1 cellular context compared by ENCODE assay signal in the genomic region with DNA sequence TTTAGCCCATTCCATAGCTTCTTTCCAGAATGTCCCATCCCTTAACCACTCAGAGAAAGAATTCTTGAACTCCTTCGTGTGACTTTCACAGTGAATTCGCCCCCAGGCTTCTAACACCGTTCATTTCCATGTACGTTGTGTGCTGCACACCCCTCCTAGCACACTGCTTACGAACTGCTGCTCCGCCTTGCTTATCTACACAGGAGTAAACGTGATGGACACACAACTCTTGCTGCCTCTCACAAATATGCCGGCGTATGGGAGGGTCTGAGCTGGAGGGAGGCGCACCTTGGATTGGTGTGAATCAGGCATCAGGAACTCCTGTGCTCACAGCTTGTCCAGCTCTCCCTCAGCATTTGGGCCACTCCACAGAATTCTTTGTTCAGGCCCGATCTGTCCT.
TF ChIP-seq lines count a peak whose summit lies in the region.

No MANE protein-coding gene starts in this region.

TF ChIP-seq in K562, 482 proteins besides CTCF, POLR2A, EP300 and RAD21 (continued from another document):
- TF ChIP-seq SIX5 (IDR thresholded peaks at IDR 0.05; ENCODE audit: borderline replicate concordance in 1 of 2, insufficient read depth in 1 of 2, low read depth in 1 of 2, low read length in 2 of 2) (no peak), ETV6 (IDR thresholded peaks at IDR 0.05; ENCODE audit: borderline replicate concordance in 1 of 2, low read depth in 2 of 2, low read length in 1 of 2) (no peak), ETV6 (CRISPR knock-in tag; IDR thresholded peaks at IDR 0.05; ENCODE audit: borderline replicate concordance) (no peak), MTA3 (IDR thresholded peaks at IDR 0.05; ENCODE audit: borderline replicate concordance) (no peak), SIRT6 (IDR thresholded peaks at IDR 0.05; ENCODE audit: low read depth, low read length) (no peak), NFIX (CRISPR knock-in tag; IDR thresholded peaks at IDR 0.05; ENCODE audit: low read depth) (no peak), NCOA6 (IDR thresholded peaks at IDR 0.05) (no peak), ZNF668 (CRISPR knock-in tag; IDR thresholded peaks at IDR 0.05) (no peak), SREBF1 (IDR thresholded peaks at IDR 0.05; ENCODE audit: borderline replicate concordance, low read depth, low read length) (no peak), ZSCAN29 (IDR thresholded peaks at IDR 0.05) (no peak), HNRNPLL (IDR thresholded peaks at IDR 0.05; ENCODE audit: low read depth, low read length, poor library complexity, severe bottlenecking) (no peak), HMG20B (CRISPR knock-in tag; IDR thresholded peaks at IDR 0.05) (no peak)
- TF ChIP-seq, protein P1, sequence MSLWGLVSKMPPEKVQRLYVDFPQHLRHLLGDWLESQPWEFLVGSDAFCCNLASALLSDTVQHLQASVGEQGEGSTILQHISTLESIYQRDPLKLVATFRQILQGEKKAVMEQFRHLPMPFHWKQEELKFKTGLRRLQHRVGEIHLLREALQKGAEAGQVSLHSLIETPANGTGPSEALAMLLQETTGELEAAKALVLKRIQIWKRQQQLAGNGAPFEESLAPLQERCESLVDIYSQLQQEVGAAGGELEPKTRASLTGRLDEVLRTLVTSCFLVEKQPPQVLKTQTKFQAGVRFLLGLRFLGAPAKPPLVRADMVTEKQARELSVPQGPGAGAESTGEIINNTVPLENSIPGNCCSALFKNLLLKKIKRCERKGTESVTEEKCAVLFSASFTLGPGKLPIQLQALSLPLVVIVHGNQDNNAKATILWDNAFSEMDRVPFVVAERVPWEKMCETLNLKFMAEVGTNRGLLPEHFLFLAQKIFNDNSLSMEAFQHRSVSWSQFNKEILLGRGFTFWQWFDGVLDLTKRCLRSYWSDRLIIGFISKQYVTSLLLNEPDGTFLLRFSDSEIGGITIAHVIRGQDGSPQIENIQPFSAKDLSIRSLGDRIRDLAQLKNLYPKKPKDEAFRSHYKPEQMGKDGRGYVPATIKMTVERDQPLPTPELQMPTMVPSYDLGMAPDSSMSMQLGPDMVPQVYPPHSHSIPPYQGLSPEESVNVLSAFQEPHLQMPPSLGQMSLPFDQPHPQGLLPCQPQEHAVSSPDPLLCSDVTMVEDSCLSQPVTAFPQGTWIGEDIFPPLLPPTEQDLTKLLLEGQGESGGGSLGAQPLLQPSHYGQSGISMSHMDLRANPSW (CRISPR knock-in tag; IDR thresholded peaks at IDR 0.05) = no peak
- TF ChIP-seq, protein P2, sequence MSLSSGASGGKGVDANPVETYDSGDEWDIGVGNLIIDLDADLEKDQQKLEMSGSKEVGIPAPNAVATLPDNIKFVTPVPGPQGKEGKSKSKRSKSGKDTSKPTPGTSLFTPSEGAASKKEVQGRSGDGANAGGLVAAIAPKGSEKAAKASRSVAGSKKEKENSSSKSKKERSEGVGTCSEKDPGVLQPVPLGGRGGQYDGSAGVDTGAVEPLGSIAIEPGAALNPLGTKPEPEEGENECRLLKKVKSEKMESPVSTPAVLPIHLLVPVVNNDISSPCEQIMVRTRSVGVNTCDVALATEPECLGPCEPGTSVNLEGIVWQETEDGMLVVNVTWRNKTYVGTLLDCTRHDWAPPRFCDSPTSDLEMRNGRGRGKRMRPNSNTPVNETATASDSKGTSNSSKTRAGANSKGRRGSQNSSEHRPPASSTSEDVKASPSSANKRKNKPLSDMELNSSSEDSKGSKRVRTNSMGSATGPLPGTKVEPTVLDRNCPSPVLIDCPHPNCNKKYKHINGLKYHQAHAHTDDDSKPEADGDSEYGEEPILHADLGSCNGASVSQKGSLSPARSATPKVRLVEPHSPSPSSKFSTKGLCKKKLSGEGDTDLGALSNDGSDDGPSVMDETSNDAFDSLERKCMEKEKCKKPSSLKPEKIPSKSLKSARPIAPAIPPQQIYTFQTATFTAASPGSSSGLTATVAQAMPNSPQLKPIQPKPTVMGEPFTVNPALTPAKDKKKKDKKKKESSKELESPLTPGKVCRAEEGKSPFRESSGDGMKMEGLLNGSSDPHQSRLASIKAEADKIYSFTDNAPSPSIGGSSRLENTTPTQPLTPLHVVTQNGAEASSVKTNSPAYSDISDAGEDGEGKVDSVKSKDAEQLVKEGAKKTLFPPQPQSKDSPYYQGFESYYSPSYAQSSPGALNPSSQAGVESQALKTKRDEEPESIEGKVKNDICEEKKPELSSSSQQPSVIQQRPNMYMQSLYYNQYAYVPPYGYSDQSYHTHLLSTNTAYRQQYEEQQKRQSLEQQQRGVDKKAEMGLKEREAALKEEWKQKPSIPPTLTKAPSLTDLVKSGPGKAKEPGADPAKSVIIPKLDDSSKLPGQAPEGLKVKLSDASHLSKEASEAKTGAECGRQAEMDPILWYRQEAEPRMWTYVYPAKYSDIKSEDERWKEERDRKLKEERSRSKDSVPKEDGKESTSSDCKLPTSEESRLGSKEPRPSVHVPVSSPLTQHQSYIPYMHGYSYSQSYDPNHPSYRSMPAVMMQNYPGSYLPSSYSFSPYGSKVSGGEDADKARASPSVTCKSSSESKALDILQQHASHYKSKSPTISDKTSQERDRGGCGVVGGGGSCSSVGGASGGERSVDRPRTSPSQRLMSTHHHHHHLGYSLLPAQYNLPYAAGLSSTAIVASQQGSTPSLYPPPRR (CRISPR knock-in tag; IDR thresholded peaks at IDR 0.05; ENCODE audit: borderline replicate concordance) = no peak
- TF ChIP-seq, protein P3, sequence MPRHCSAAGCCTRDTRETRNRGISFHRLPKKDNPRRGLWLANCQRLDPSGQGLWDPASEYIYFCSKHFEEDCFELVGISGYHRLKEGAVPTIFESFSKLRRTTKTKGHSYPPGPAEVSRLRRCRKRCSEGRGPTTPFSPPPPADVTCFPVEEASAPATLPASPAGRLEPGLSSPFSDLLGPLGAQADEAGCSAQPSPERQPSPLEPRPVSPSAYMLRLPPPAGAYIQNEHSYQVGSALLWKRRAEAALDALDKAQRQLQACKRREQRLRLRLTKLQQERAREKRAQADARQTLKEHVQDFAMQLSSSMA (CRISPR knock-in tag; IDR thresholded peaks at IDR 0.05) = no peak
- TF ChIP-seq, protein P4, sequence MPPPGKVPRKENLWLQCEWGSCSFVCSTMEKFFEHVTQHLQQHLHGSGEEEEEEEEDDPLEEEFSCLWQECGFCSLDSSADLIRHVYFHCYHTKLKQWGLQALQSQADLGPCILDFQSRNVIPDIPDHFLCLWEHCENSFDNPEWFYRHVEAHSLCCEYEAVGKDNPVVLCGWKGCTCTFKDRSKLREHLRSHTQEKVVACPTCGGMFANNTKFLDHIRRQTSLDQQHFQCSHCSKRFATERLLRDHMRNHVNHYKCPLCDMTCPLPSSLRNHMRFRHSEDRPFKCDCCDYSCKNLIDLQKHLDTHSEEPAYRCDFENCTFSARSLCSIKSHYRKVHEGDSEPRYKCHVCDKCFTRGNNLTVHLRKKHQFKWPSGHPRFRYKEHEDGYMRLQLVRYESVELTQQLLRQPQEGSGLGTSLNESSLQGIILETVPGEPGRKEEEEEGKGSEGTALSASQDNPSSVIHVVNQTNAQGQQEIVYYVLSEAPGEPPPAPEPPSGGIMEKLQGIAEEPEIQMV (tag; conservative IDR thresholded peaks at IDR 0.05; ENCODE audit: low read depth) = no peak
- TF ChIP-seq, protein P5, sequence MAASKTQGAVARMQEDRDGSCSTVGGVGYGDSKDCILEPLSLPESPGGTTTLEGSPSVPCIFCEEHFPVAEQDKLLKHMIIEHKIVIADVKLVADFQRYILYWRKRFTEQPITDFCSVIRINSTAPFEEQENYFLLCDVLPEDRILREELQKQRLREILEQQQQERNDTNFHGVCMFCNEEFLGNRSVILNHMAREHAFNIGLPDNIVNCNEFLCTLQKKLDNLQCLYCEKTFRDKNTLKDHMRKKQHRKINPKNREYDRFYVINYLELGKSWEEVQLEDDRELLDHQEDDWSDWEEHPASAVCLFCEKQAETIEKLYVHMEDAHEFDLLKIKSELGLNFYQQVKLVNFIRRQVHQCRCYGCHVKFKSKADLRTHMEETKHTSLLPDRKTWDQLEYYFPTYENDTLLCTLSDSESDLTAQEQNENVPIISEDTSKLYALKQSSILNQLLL (CRISPR knock-in tag; IDR thresholded peaks at IDR 0.05; ENCODE audit: borderline replicate concordance) = no peak
